ENCODE assay signal across 28 cellular contexts in genomic region chr5:180988592-180988991, GRCh38. TPM values are rescaled to one million over a fixed set of nuclear protein-coding genes. Genes with fewer than 3 reads are reported as not detected.
"Had no signal": no experiment of that assay in that cellular context is flagged by ENCODE, and none has a peak within 500 bp of the region (broad histone marks: within the 10 kb centered on the region; RNA-seq: fewer than 3 reads in every experiment).

A gene with protein sequence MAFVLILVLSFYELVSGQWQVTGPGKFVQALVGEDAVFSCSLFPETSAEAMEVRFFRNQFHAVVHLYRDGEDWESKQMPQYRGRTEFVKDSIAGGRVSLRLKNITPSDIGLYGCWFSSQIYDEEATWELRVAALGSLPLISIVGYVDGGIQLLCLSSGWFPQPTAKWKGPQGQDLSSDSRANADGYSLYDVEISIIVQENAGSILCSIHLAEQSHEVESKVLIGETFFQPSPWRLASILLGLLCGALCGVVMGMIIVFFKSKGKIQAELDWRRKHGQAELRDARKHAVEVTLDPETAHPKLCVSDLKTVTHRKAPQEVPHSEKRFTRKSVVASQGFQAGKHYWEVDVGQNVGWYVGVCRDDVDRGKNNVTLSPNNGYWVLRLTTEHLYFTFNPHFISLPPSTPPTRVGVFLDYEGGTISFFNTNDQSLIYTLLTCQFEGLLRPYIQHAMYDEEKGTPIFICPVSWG (plus strand): TSS chr5:180988846. CDS start chr5:180989029, 183 bp downstream.

- H3K9me3 ChIP-seq: esophagus squamous epithelium, pancreas, prostate gland, sigmoid colon, testis, uterus had no signal

- H3K4me3 ChIP-seq: breast epithelium, esophagus squamous epithelium, pancreas, prostate gland, sigmoid colon, testis, uterus had no signal

- H3K27me3 ChIP-seq: breast epithelium, esophagus squamous epithelium, pancreas, sigmoid colon, testis, uterus had no signal

- FAIRE-seq: endometrium, frontal cortex, pancreas had no signal

- DNase-seq: activated CD4-positive, alpha-beta T cell treated with anti-CD3 and anti-CD28 coated beads for 4 hours; activated CD4-positive, alpha-beta T cell treated with anti-CD3 and anti-CD28 coated beads, Interleukin-2, amount 50 U/mL, for 4 hours; activated CD4-positive, CD25-positive, alpha-beta regulatory T cell; activated naive CD4-positive, alpha-beta T cell; activated T-cell treated with anti-CD3 and anti-CD28 coated beads for 4 hours; activated T-cell treated with anti-CD3 and anti-CD28 coated beads, Interleukin-2, amount 50 U/mL, for 72 hours; central memory CD4-positive, alpha-beta T cell; effector CD4-positive, alpha-beta T cell; esophagus squamous epithelium; glutamatergic neuron; islet precursor cell; left ventricle myocardium superior; naive thymus-derived CD4-positive, alpha-beta T cell; nucleus accumbens; pancreas; sigmoid colon; stimulated activated naive CD8-positive, alpha-beta T cell treated with anti-CD3 and anti-CD28 coated beads, Interleukin-15, Interleukin-2, amounts not matched to agents 100 U/mL and 50 U/mL, for 24 hours; testis; uterus had no signal

- H3K4me1 ChIP-seq: breast epithelium, esophagus squamous epithelium, pancreas, prostate gland, sigmoid colon, testis, uterus had no signal

- ATAC-seq: activated naive CD4-positive, alpha-beta T cell treated with anti-CD3 and anti-CD28 coated beads, Interleukin-2, amount 50 U/mL, for 72 hours; activated T-cell treated with anti-CD3 and anti-CD28 coated beads, Interleukin-2, amount 50 U/mL, for 72 hours; left ventricle myocardium superior; naive thymus-derived CD4-positive, alpha-beta T cell; pancreas; stimulated activated naive CD8-positive, alpha-beta T cell treated with anti-CD3 and anti-CD28 coated beads, Interleukin-15, Interleukin-2, amounts not matched to agents 100 U/mL and 50 U/mL, for 24 hours had no signal

- H3K36me3 ChIP-seq: breast epithelium, esophagus squamous epithelium, pancreas, prostate gland, sigmoid colon, uterus had no signal

- H3K27ac ChIP-seq: breast epithelium, epithelial cell of prostate, esophagus squamous epithelium, pancreas, prostate gland, sigmoid colon, testis, uterus had no signal

RNA-seq across cellular contexts. Expression of the gene that starts here (rescaled TPM):
- total RNA-seq: activated naive CD4-positive, alpha-beta T cell treated with anti-CD3 and anti-CD28 coated beads, Interleukin-2, amount 50 U/mL, for 72 hours; esophagus squamous epithelium; frontal cortex; left ventricle myocardium superior; lung microvascular endothelial cell; naive thymus-derived CD4-positive, alpha-beta T cell; T-helper 1 cell treated with Interleukin-12 subunit alpha and Interleukin-12 subunit beta and Interleukin-4 antibody, amounts not matched to agents 30 ng/mL and 1 ng/mL, for 36 hours; uterus had no signal
- polyA plus RNA-seq: naive thymus-derived CD4-positive, alpha-beta T cell; neural cell had no signal
